In genomic region chr4:154618708-154619315, GRCh38 we compare ENCODE assay signal across 8 cellular contexts. TPM values are rescaled to one million over a fixed set of nuclear protein-coding genes. Genes with fewer than 3 reads are reported as not detected.
DNase-seq lines count a peak whose midpoint lies in the region; ATAC-seq and TF ChIP-seq lines count a peak whose summit lies in the region.

No MANE protein-coding gene starts in this region.

- in situ Hi-C loops in Panc1 (cut with HindIII; ENCODE audit: low pct_unique_long_range_greater_than_20kb, low sequenced_read_pairs), result no loop called here

- DNase-seq in DND-41 (peak; percentile 63), Panc1 (ENCODE audit: low read depth, low spot score) (no peak), glutamatergic neuron (peak; percentile 73), retinal pigment epithelial cell (ENCODE audit: low read depth) (no peak), NCI-H2029 (lab: John Stamatoyannopoulos, UW) (no peak)
- DNase-seq in activated naive CD4-positive, alpha-beta T cell treated with anti-CD3 and anti-CD28 coated beads, Interleukin-2, amount 10 ng/mL, durations not matched to agents 7 days and 5 days, result peak; percentile 81

- intact Hi-C loops in Panc1 (cut with micrococcal nuclease; ENCODE audit: unreplicated experiment), result loop anchor here (2.0 kb wide), 1 partner anchor 60 kb away; no protein-coding TSS in a partner anchor

- no peak overlapping the region for H3K9ac ChIP-seq in DND-41 (ENCODE audit: low read depth, low read length)

- H3K27ac Mint-ChIP-seq in activated naive CD4-positive, alpha-beta T cell treated with anti-CD3 and anti-CD28 coated beads, Interleukin-2, amount 10 ng/mL, durations not matched to agents 7 days and 5 days, result no peak overlapping the region
- no peak overlapping the region for H3K27ac Mint-ChIP-seq in glutamatergic neuron (ENCODE audit: unreplicated experiment)

- H3K36me3 ChIP-seq in DND-41 (ENCODE audit: insufficient read depth, low read length) (no peaks in the 10 kb centered on the region), Panc1 (ENCODE audit: control insufficient read depth, insufficient read depth, low read length) (no peaks in the 10 kb centered on the region)

- H3K4me2 ChIP-seq in DND-41 (ENCODE audit: insufficient read depth, low read length), result no peak overlapping the region

- H3K4me1 Mint-ChIP-seq in activated naive CD4-positive, alpha-beta T cell treated with anti-CD3 and anti-CD28 coated beads, Interleukin-2, amount 10 ng/mL, durations not matched to agents 7 days and 5 days, result peaks cover 14% of the 10 kb centered on the region
- no peaks in the 10 kb centered on the region for H3K4me1 Mint-ChIP-seq in glutamatergic neuron (ENCODE audit: low read depth, unreplicated experiment)

- POLR2A ChIA-PET in Panc1 (lab: Charles Lee), result no interaction called here

- BruUV-seq in Panc1 (replicated peaks; lab: Mats Ljungman, UMichigan), result no TSS peak

- TF ChIP-seq CTCF in DND-41 (IDR thresholded peaks at IDR 0.05; ENCODE audit: borderline replicate concordance, extremely low read depth, low read length, poor library complexity, severe bottlenecking) (peak; percentile 71), Panc1 (IDR thresholded peaks at IDR 0.05) (peak; percentile 79), glutamatergic neuron (IDR thresholded peaks at IDR 0.05; ENCODE audit: partially characterized antibody, unreplicated experiment) (peak; percentile 69), retinal pigment epithelial cell (conservative IDR thresholded peaks at IDR 0.05; ENCODE audit: low read depth, low read length) (peak; percentile 84)

- H3K4me1 ChIP-seq in DND-41 (ENCODE audit: insufficient read depth, low read length), result no peaks in the 10 kb centered on the region
- no peaks in the 10 kb centered on the region for H3K4me1 ChIP-seq in Panc1 (ENCODE audit: control insufficient read depth, insufficient read depth, low read length)

- H2AFZ ChIP-seq in DND-41 (ENCODE audit: low read depth, low read length), result no peak overlapping the region

- H3K4me3 ChIP-seq in DND-41 (ENCODE audit: low read depth in 1 of 2, low read length in 2 of 2) (no peak overlapping the region), Panc1 (ENCODE audit: low read depth in 2 of 2, low read length in 2 of 2) (no peak overlapping the region), retinal pigment epithelial cell (ENCODE audit: low read length) (no peak overlapping the region)

- peaks cover 4% of the 10 kb centered on the region for H3K36me3 Mint-ChIP-seq in activated naive CD4-positive, alpha-beta T cell treated with anti-CD3 and anti-CD28 coated beads, Interleukin-2, amount 10 ng/mL, durations not matched to agents 7 days and 5 days
- H3K36me3 Mint-ChIP-seq in glutamatergic neuron (ENCODE audit: unreplicated experiment), result no peaks in the 10 kb centered on the region

- H3K9me3 ChIP-seq in DND-41 (ENCODE audit: insufficient read depth, low read length, severe bottlenecking) (no peaks in the 10 kb centered on the region), Panc1 (ENCODE audit: control insufficient read depth, insufficient read depth, low read depth, low read length) (no peaks in the 10 kb centered on the region)

- H3K27me3 Mint-ChIP-seq in activated naive CD4-positive, alpha-beta T cell treated with anti-CD3 and anti-CD28 coated beads, Interleukin-2, amount 10 ng/mL, durations not matched to agents 7 days and 5 days, result peaks cover 8% of the 10 kb centered on the region
- H3K27me3 Mint-ChIP-seq in glutamatergic neuron (ENCODE audit: unreplicated experiment), result no peaks in the 10 kb centered on the region

- H3K27ac ChIP-seq in DND-41 (ENCODE audit: low read length) (no peak overlapping the region), Panc1 (ENCODE audit: low read length) (no peak overlapping the region)

- CTCF ChIA-PET in Panc1 (lab: Charles Lee), result interaction anchor here (1.0 to 1.5 kb wide), 5 partner anchors 9 to 69 kb away, joined by 3 to 10 read pairs (median 3); partner anchors contain the start of gene PLRG1
- CTCF ChIA-PET in activated naive CD4-positive, alpha-beta T cell treated with anti-CD3 and anti-CD28 coated beads, Interleukin-2, amount 10 ng/mL, durations not matched to agents 7 days and 5 days (lab: Charles Lee), result interaction anchor here (0.7 to 9.3 kb wide), 18 partner anchors 10 to 833 kb away, joined by 3 to 90 read pairs (median 4); partner anchors contain the start of genes FGB and PLRG1

- peak; percentile 81 for ATAC-seq in DND-41 (ENCODE audit: insufficient read depth, low read depth)
- ATAC-seq in GM19438 (IDR thresholded peaks at IDR 0.05; ENCODE audit: low read depth, unreplicated experiment), result peak; percentile 65
- peak; percentile 68 for ATAC-seq in HG03439 (IDR thresholded peaks at IDR 0.05; ENCODE audit: unreplicated experiment)
- ATAC-seq in Panc1, result peak; percentile 74; the same call in 1 of the 2 replicates

- H3K4me3 Mint-ChIP-seq in activated naive CD4-positive, alpha-beta T cell treated with anti-CD3 and anti-CD28 coated beads, Interleukin-2, amount 10 ng/mL, durations not matched to agents 7 days and 5 days, result no peak overlapping the region
- H3K4me3 Mint-ChIP-seq in glutamatergic neuron (ENCODE audit: unreplicated experiment), result no peak overlapping the region

- H4K20me1 ChIP-seq in DND-41 (ENCODE audit: insufficient read depth, low read length), result no peaks in the 10 kb centered on the region

- no peaks in the 10 kb centered on the region for H3K9me3 Mint-ChIP-seq in activated naive CD4-positive, alpha-beta T cell treated with anti-CD3 and anti-CD28 coated beads, Interleukin-2, amount 10 ng/mL, durations not matched to agents 7 days and 5 days
- no peaks in the 10 kb centered on the region for H3K9me3 Mint-ChIP-seq in glutamatergic neuron (ENCODE audit: unreplicated experiment)

- no peaks in the 10 kb centered on the region for H3K79me2 ChIP-seq in DND-41 (ENCODE audit: insufficient read depth, low read length)

- H3K27me3 ChIP-seq in DND-41 (ENCODE audit: insufficient read depth, low read length, poor library complexity) (peaks cover 8% of the 10 kb centered on the region), Panc1 (ENCODE audit: control insufficient read depth, insufficient read depth, low read length) (no peaks in the 10 kb centered on the region)

RNA-seq across cellular contexts. Expression of gene FGG, which starts 6.4 kb away (rescaled TPM):
- total RNA-seq in Panc1 (2021; ENCODE audit: unreplicated experiment), result 1.8 TPM
- polyA plus RNA-seq in Panc1 (2012; ENCODE audit: insufficient read length), result not detected
- not detected for total RNA-seq in glutamatergic neuron (ENCODE audit: unreplicated experiment)

RNA-seq across cellular contexts. Expression of gene FGA, which starts 28.3 kb away (rescaled TPM):
- total RNA-seq in Panc1 (2021; ENCODE audit: unreplicated experiment) (2.7 TPM), glutamatergic neuron (ENCODE audit: unreplicated experiment) (not detected)
- polyA plus RNA-seq in Panc1 (2012; ENCODE audit: insufficient read length), result not detected

RNA-seq across cellular contexts. Expression of gene FGB, which starts 56.0 kb away (rescaled TPM):
- total RNA-seq in Panc1 (2021; ENCODE audit: unreplicated experiment) (2.0 TPM), glutamatergic neuron (ENCODE audit: unreplicated experiment) (not detected)
- polyA plus RNA-seq in Panc1 (2012; ENCODE audit: insufficient read length), result not detected

Comparison
In these comparisons a context has a peak if more than half of its experiments do, and no peak if none do; other contexts are left out.
1. DNase-seq: peak in DND-41 (single experiment), activated naive CD4-positive, alpha-beta T cell treated with anti-CD3 and anti-CD28 coated beads, Interleukin-2, amount 10 ng/mL, durations not matched to agents 7 days and 5 days (single experiment) and glutamatergic neuron (single experiment); none in Panc1 (single experiment), retinal pigment epithelial cell (single experiment) and NCI-H2029 (single experiment).
2. Peak in every context shown above with its lines, with median percentiles within 50 percentile points of each other: ATAC-seq and CTCF ChIP-seq.